23 cellular contexts compared by ENCODE assay signal in genomic region chr4:81595287-81595686, GRCh38.
A peak's percentile ranks its signal among the peaks of the same experiment; 100 is the strongest.
DNase-seq lines count a peak whose midpoint lies in the region; ATAC-seq and TF ChIP-seq lines count a peak whose summit lies in the region.
"Had no signal": no experiment of that assay in that cellular context is flagged by ENCODE, and none has a peak within 500 bp of the region (broad histone marks: within the 10 kb centered on the region; RNA-seq: fewer than 3 reads in every experiment).

No MANE protein-coding gene starts in this region.

- H3K27ac ChIP-seq in DOHH2 (ENCODE audit: low read depth, low read length), result no peak overlapping the region
- no peak overlapping the region for H3K27ac ChIP-seq in KMS-11
- H3K27ac ChIP-seq in OCI-LY7 (ENCODE audit: low read depth, low read length, poor library complexity, severe bottlenecking), result no peak overlapping the region
- H3K27ac ChIP-seq in left lung, result no peak overlapping the region
- H3K27ac ChIP-seq: RWPE1 had no signal

- intact Hi-C loops in OCI-LY7 (cut with micrococcal nuclease; ENCODE audit: unreplicated experiment) (no loop called here), left lung (cut with DNase I) (no loop called here)

- DNase-seq in OCI-LY7 (ENCODE audit: low spot score) (no peak), left lung (no peak), foreskin fibroblast (no peak), AG20443 (ENCODE audit: low spot score) (no peak)
- DNase-seq: BE2C; CD8-positive, alpha-beta memory T cell; DMS 273 treated with DMSO at 0.1 percent for 48 hours; DMS79; GF-D8; GOT3; MV-4-11; NCI-H1105; NCI-H1436 treated with DMSO at 0.1 percent for 48 hours; NCI-H187 treated with DMSO at 0.1 percent for 48 hours; NCI-H2107; NCI-H82 had no signal

- H2AFZ ChIP-seq in KMS-11 (ENCODE audit: low read depth) (no peak overlapping the region), OCI-LY7 (ENCODE audit: low read length) (peak overlapping the region; percentile 53; the same call in 1 of the 2 replicates)

- ATAC-seq in left lung, result peak; percentile 21
- no peak for ATAC-seq in HG02840 (IDR thresholded peaks at IDR 0.05; ENCODE audit: low FRiP score, unreplicated experiment)
- ATAC-seq: Panc1, SK-N-SH treated with all-trans-retinoic acid at 6 μM for 48 hours had no signal

- H3K9me2 ChIP-seq in DOHH2 (replicated peaks; ENCODE audit: control insufficient read depth, low read length), result no peaks in the 10 kb centered on the region
- H3K9me2 ChIP-seq in OCI-LY7 (ENCODE audit: insufficient read depth, low read length), result no peaks in the 10 kb centered on the region

- TF ChIP-seq CTCF in DOHH2 (IDR thresholded peaks at IDR 0.05; ENCODE audit: low read depth, low read length, poor library complexity, severe bottlenecking), result no peak
- no peak for TF ChIP-seq CTCF in KMS-11 (conservative IDR thresholded peaks at IDR 0.05; ENCODE audit: low read depth, low read length)
- TF ChIP-seq CTCF in OCI-LY7 (conservative IDR thresholded peaks at IDR 0.05; ENCODE audit: low read length), result no peak
- no peak for TF ChIP-seq CTCF in left lung (IDR thresholded peaks at IDR 0.05)
- no peak for TF ChIP-seq CTCF in foreskin fibroblast (IDR thresholded peaks at IDR 0.05; ENCODE audit: low read depth, low read length)

- no peaks in the 10 kb centered on the region for H3F3A ChIP-seq in DOHH2 (ENCODE audit: control insufficient read depth, insufficient read depth)

- BruUV-seq in OCI-LY7 (replicated peaks; lab: Mats Ljungman, UMichigan), result no TSS peak

- H3K79me2 ChIP-seq in DOHH2 (ENCODE audit: control insufficient read depth, low read length), result no peaks in the 10 kb centered on the region
- no peaks in the 10 kb centered on the region for H3K79me2 ChIP-seq in KMS-11 (ENCODE audit: insufficient read depth, low read depth)
- H3K79me2 ChIP-seq in OCI-LY7 (ENCODE audit: insufficient read depth, low read depth, low read length), result no peaks in the 10 kb centered on the region

- H3K4me3 ChIP-seq in DOHH2 (ENCODE audit: low read length) (no peak overlapping the region), KMS-11 (IDR thresholded peaks at IDR 0.05; ENCODE audit: insufficient read depth, low read depth, low read length) (no peak overlapping the region), OCI-LY7 (ENCODE audit: low read depth, low read length, poor library complexity, severe bottlenecking) (no peak overlapping the region), left lung (no peak overlapping the region), foreskin fibroblast (ENCODE audit: low read depth in 1 of 2, low read length in 2 of 2) (no peak overlapping the region)
- H3K4me3 ChIP-seq: HAP-1 had no signal

- H3K36me3 ChIP-seq in DOHH2 (ENCODE audit: control insufficient read depth, low read length), result no peaks in the 10 kb centered on the region
- no peaks in the 10 kb centered on the region for H3K36me3 ChIP-seq in KMS-11 (ENCODE audit: insufficient read depth)
- H3K36me3 ChIP-seq in OCI-LY7 (ENCODE audit: insufficient read depth, low read length), result no peaks in the 10 kb centered on the region; the same call in 1 of the 2 replicates
- no peaks in the 10 kb centered on the region for H3K36me3 ChIP-seq in left lung
- H3K36me3 ChIP-seq: BE2C, HAP-1 had no signal

- H3K27me3 ChIP-seq in DOHH2 (ENCODE audit: control insufficient read depth, low read length) (no peaks in the 10 kb centered on the region), KMS-11 (ENCODE audit: insufficient read depth, low read depth) (no peaks in the 10 kb centered on the region), left lung (no peaks in the 10 kb centered on the region)
- H3K27me3 ChIP-seq: BE2C had no signal

- H4K20me1 ChIP-seq in DOHH2 (ENCODE audit: control insufficient read depth, insufficient read depth, low read depth, low read length) (no peaks in the 10 kb centered on the region), KMS-11 (ENCODE audit: insufficient read depth) (no peaks in the 10 kb centered on the region), OCI-LY7 (ENCODE audit: insufficient read depth, low read length) (no peaks in the 10 kb centered on the region)

- POLR2A ChIA-PET in OCI-LY7 (lab: Charles Lee), result interaction anchor here (0.7 to 1.6 kb wide), 4 partner anchors 23 to 701 kb away, joined by 3 to 5 read pairs (median 4); no protein-coding TSS in a partner anchor

- H3K9me3 ChIP-seq in DOHH2 (ENCODE audit: control insufficient read depth, insufficient read depth, low read length) (peaks cover 9% of the 10 kb centered on the region; the same call in 1 of the 2 replicates), OCI-LY7 (ENCODE audit: low read length) (peaks cover 16% of the 10 kb centered on the region; the same call in 1 of the 2 replicates), left lung (no peaks in the 10 kb centered on the region)
- H3K9me3 ChIP-seq: BE2C, HAP-1 had no signal

- H3K9ac ChIP-seq in KMS-11, result no peak overlapping the region

- CTCF ChIA-PET in OCI-LY7 (lab: Charles Lee; ENCODE audit: unreplicated experiment), result no interaction called here

- H3K4me1 ChIP-seq in DOHH2 (ENCODE audit: control insufficient read depth, low read length) (peaks cover 30% of the 10 kb centered on the region), KMS-11 (ENCODE audit: low read depth, poor library complexity, severe bottlenecking) (peaks cover 27% of the 10 kb centered on the region), OCI-LY7 (ENCODE audit: insufficient read depth, low read length, poor library complexity, severe bottlenecking) (peaks cover 14% of the 10 kb centered on the region), left lung (no peaks in the 10 kb centered on the region)
- H3K4me1 ChIP-seq: BE2C, HAP-1 had no signal

- peak overlapping the region; percentile 45 for H3K4me2 ChIP-seq in DOHH2 (ENCODE audit: low read length)
- peak overlapping the region; percentile 40 for H3K4me2 ChIP-seq in KMS-11
- peak overlapping the region; percentile 15; the same call in 1 of the 2 replicates for H3K4me2 ChIP-seq in OCI-LY7 (ENCODE audit: low read length)
